ENCODE assay signal across 1 cellular context in the genomic region with DNA sequence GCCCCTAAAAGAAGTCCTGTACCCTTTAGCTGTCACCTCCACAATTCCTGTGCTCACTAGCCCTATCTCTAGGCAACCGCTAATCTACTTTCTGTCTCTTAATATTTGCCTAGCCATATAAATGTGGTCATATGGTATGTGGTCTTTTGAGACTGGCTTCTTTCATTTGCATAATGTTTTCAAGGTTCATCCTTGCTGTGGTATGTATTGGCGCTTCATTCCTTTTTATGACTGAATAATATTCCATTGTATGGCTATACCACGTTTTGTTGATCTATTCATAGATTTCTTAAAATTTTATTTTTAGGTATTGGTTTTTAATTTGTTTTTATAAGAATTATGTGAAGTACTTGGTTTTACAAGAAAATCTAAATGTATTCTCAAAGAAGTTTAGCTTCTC.
TF ChIP-seq lines count a peak whose summit lies in the region.

No MANE protein-coding gene starts in this region.

TF ChIP-seq in K562, 482 proteins besides CTCF, POLR2A, EP300 and RAD21 (continued from another document):
- TF ChIP-seq, protein P1, sequence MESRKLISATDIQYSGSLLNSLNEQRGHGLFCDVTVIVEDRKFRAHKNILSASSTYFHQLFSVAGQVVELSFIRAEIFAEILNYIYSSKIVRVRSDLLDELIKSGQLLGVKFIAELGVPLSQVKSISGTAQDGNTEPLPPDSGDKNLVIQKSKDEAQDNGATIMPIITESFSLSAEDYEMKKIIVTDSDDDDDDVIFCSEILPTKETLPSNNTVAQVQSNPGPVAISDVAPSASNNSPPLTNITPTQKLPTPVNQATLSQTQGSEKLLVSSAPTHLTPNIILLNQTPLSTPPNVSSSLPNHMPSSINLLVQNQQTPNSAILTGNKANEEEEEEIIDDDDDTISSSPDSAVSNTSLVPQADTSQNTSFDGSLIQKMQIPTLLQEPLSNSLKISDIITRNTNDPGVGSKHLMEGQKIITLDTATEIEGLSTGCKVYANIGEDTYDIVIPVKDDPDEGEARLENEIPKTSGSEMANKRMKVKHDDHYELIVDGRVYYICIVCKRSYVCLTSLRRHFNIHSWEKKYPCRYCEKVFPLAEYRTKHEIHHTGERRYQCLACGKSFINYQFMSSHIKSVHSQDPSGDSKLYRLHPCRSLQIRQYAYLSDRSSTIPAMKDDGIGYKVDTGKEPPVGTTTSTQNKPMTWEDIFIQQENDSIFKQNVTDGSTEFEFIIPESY (CRISPR knock-in tag; IDR thresholded peaks at IDR 0.05), result peak; percentile 84
- TF ChIP-seq, protein P2, sequence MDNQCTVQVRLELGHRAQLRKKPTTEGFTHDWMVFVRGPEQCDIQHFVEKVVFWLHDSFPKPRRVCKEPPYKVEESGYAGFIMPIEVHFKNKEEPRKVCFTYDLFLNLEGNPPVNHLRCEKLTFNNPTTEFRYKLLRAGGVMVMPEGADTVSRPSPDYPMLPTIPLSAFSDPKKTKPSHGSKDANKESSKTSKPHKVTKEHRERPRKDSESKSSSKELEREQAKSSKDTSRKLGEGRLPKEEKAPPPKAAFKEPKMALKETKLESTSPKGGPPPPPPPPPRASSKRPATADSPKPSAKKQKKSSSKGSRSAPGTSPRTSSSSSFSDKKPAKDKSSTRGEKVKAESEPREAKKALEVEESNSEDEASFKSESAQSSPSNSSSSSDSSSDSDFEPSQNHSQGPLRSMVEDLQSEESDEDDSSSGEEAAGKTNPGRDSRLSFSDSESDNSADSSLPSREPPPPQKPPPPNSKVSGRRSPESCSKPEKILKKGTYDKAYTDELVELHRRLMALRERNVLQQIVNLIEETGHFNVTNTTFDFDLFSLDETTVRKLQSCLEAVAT (IDR thresholded peaks at IDR 0.05), result no peak
- TF ChIP-seq MCM3 (IDR thresholded peaks at IDR 0.05) (no peak), CXXC5 (CRISPR knock-in tag; IDR thresholded peaks at IDR 0.05) (no peak), ZNF146 (CRISPR knock-in tag; IDR thresholded peaks at IDR 0.05; ENCODE audit: unreplicated experiment) (peak; percentile 59), MAX (CRISPR knock-in tag; IDR thresholded peaks at IDR 0.05) (no peak), RFX1 (IDR thresholded peaks at IDR 0.05) (peak; percentile 29; the same call in 1 of the 2 replicates), ZSCAN29 (IDR thresholded peaks at IDR 0.05) (no peak), STAT5B (CRISPR knock-in tag; IDR thresholded peaks at IDR 0.05) (no peak), CHD4 (IDR thresholded peaks at IDR 0.05; ENCODE audit: insufficient read depth, insufficient replicate concordance, low read depth, low read length, poor library complexity, severe bottlenecking) (no peak)
- TF ChIP-seq, protein P3, sequence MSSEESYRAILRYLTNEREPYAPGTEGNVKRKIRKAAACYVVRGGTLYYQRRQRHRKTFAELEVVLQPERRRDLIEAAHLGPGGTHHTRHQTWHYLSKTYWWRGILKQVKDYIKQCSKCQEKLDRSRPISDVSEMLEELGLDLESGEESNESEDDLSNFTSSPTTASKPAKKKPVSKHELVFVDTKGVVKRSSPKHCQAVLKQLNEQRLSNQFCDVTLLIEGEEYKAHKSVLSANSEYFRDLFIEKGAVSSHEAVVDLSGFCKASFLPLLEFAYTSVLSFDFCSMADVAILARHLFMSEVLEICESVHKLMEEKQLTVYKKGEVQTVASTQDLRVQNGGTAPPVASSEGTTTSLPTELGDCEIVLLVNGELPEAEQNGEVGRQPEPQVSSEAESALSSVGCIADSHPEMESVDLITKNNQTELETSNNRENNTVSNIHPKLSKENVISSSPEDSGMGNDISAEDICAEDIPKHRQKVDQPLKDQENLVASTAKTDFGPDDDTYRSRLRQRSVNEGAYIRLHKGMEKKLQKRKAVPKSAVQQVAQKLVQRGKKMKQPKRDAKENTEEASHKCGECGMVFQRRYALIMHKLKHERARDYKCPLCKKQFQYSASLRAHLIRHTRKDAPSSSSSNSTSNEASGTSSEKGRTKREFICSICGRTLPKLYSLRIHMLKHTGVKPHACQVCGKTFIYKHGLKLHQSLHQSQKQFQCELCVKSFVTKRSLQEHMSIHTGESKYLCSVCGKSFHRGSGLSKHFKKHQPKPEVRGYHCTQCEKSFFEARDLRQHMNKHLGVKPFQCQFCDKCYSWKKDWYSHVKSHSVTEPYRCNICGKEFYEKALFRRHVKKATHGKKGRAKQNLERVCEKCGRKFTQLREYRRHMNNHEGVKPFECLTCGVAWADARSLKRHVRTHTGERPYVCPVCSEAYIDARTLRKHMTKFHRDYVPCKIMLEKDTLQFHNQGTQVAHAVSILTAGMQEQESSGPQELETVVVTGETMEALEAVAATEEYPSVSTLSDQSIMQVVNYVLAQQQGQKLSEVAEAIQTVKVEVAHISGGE (CRISPR knock-in tag; IDR thresholded peaks at IDR 0.05), result no peak
